Comparison of ENCODE assay signal across 29 cellular contexts in the genomic region with DNA sequence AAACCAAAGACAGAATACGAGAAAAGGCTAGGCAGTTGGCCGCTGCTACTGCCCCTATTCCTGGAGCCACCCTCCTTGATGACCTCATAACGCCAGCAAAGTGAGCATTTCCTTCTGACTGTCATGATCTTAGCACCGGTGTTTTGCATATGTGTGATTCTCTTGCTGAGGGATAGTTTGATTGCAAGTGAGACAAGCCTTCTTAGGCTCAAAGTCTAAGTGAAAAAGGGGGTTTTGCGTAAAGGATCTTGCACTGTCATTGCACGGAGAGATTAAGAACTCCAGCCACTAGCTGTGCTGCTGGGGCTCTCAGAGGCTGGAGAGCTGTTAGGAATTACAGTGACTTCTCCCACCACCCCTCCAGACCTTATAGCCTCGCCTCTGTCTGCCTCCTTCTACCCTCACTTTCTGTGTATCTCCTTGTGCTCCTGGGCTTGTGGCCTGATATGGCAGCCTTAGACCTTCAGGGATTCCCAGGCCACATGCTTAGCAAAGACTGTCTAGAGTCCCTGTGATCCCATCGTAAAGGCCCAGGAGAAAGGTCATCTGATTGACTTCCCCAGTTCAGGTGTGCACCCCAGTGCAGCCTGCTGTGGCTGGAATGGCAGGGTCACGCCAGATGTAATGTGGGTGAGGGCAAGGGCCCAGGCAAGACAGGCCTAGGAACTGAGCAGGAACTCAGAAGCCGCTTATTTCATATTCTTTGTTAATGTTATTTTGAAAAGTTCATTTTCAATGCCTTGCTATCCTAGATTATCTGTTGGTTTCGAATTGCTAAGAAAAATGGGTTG. TPM values are rescaled to one million over a fixed set of nuclear protein-coding genes. Genes with fewer than 3 reads are reported as not detected.
"Had no signal": no experiment of that assay in that cellular context is flagged by ENCODE, and none has a peak within 500 bp of the region (broad histone marks: within the 10 kb centered on the region; RNA-seq: fewer than 3 reads in every experiment).

No MANE protein-coding gene starts in this region.

- H3K27me3 Mint-ChIP-seq: naive thymus-derived CD4-positive, alpha-beta T cell; stimulated activated naive B cell treated with anti-CD40 and anti-IgM and Interleukin-4, amounts not matched to agents 10 μg/mL and 1 μg/mL and 100 μg/mL, for 72 hours had no signal

- H3K4me1 Mint-ChIP-seq: neural crest cell had no signal

- H3K27ac ChIP-seq: dorsolateral prefrontal cortex, pancreas, prostate gland, sigmoid colon, skin epidermis, stomach had no signal

- DNase-seq: cortex of kidney; dorsolateral prefrontal cortex; effector CD8-positive, alpha-beta T cell; heart right ventricle; hypothalamus; naive thymus-derived CD4-positive, alpha-beta T cell; nucleus accumbens; pancreas; sigmoid colon; stimulated activated CD4-positive, alpha-beta T cell treated with anti-CD3 and anti-CD28 coated beads, Interleukin-2, amount 100 ng/mL, for 24 hours; stimulated activated CD4-positive, alpha-beta T cell treated with anti-CD3 and anti-CD28 coated beads, Interleukin-4, amount 100 ng/mL, for 4 hours; stimulated activated naive B cell treated with anti-CD40 and anti-IgM and Interleukin-4, amounts not matched to agents 10 μg/mL and 1 μg/mL and 100 μg/mL, for 72 hours; stomach; substantia nigra; trophoblast cell had no signal

- ATAC-seq: esophagus mucosa; left lobe of liver; naive thymus-derived CD4-positive, alpha-beta T cell; pancreas; stimulated activated naive B cell treated with anti-CD40 and anti-IgM and Interleukin-4, amounts not matched to agents 10 μg/mL and 1 μg/mL and 100 μg/mL, for 72 hours had no signal

- H3K27ac Mint-ChIP-seq: stimulated activated naive B cell treated with anti-CD40 and anti-IgM and Interleukin-4, amounts not matched to agents 10 μg/mL and 1 μg/mL and 100 μg/mL, for 72 hours had no signal

- H3K9me3 Mint-ChIP-seq: naive thymus-derived CD4-positive, alpha-beta T cell; neural crest cell; stimulated activated naive B cell treated with anti-CD40 and anti-IgM and Interleukin-4, amounts not matched to agents 10 μg/mL and 1 μg/mL and 100 μg/mL, for 72 hours had no signal

- H3K9me3 ChIP-seq: heart right ventricle, pancreas, prostate gland, sigmoid colon, stomach had no signal

- H3K27me3 ChIP-seq: dorsolateral prefrontal cortex, heart right ventricle, pancreas, sigmoid colon, stomach had no signal

- H3K4me3 Mint-ChIP-seq: naive thymus-derived CD4-positive, alpha-beta T cell; neural crest cell; stimulated activated naive B cell treated with anti-CD40 and anti-IgM and Interleukin-4, amounts not matched to agents 10 μg/mL and 1 μg/mL and 100 μg/mL, for 72 hours had no signal

- H3K4me1 ChIP-seq: heart right ventricle, pancreas, prostate gland, sigmoid colon, stomach had no signal

- FAIRE-seq: endometrium, frontal cortex, islet of Langerhans, pancreas, urothelium cell line had no signal

- H3K4me3 ChIP-seq: dorsolateral prefrontal cortex, heart right ventricle, pancreas, prostate gland, sigmoid colon, skin epidermis, stomach had no signal

RNA-seq across cellular contexts. Expression of a gene that starts 38.3 kb away (rescaled TPM):
- total RNA-seq: esophagus mucosa, fibroblast of lung, frontal cortex, left lobe of liver, lower leg skin, mesenteric fat pad, mononuclear cell, neural crest cell, pancreas, sigmoid colon, stomach had no signal
- polyA plus RNA-seq: fibroblast of lung, heart right ventricle, mammary epithelial cell, pancreas, sigmoid colon, stomach had no signal
